ENCODE assay signal across 8 cellular contexts in the genomic region with DNA sequence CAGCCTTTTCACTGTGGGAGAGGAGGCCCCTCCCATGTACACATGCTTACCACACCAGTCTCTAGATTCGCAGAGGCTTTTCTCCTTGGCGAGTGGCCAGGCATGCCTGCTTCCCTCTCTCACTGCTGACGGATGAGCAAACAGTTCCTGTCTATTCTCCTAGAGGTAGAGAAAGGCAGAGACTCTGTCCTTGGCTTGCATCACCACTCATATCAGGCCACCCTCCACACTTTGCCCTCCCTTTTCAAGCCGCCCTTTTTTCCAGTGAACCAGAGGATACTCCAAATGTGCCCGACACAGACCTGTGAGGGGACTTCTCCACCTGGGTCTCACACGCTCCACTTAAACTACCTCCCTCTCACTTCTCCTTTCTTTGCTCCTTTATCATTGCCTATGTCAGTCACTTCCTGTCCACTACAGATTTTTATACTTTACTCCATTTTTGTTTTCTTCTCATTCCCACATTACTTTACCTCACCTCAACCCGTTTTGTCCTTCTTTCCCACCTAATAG.
DNase-seq lines count a peak whose midpoint lies in the region; ATAC-seq and TF ChIP-seq lines count a peak whose summit lies in the region.

No MANE protein-coding gene starts in this region.

- no peaks in the 10 kb centered on the region for H3K9me3 ChIP-seq in PC-3 (ENCODE audit: low read length)

- H3K79me2 ChIP-seq in PC-3 (ENCODE audit: low read length) = no peaks in the 10 kb centered on the region

- no peak overlapping the region for H3K9ac ChIP-seq in PC-3 (ENCODE audit: low read length)

- H3K27ac ChIP-seq in HL-60 (replicated peaks) = no peak overlapping the region
- no peak overlapping the region for H3K27ac ChIP-seq in PC-3 (ENCODE audit: low read length)

- BruUV-seq in PC-3 (replicated peaks; lab: Mats Ljungman, UMichigan) = no TSS peak

- no peak overlapping the region for H2AFZ ChIP-seq in PC-3 (ENCODE audit: low read length)

- H3K4me1 ChIP-seq in PC-3 (ENCODE audit: insufficient read depth, low read length) = 0 out of 2 replicates have a peak, but pooled peaks cover 6% of the 10 kb centered on the region

- POLR2A ChIA-PET in PC-3 (lab: Charles Lee; ENCODE audit: unreplicated experiment) = no interaction called here

- CTCF ChIA-PET in PC-3 (lab: Charles Lee) = no interaction called here

- H3K36me3 ChIP-seq in PC-3 (ENCODE audit: low read depth, low read length) = no peaks in the 10 kb centered on the region

- H3K27me3 ChIP-seq in HL-60 (ENCODE audit: insufficient read depth, poor library complexity, severe bottlenecking) = peaks cover 8% of the 10 kb centered on the region
- no peaks in the 10 kb centered on the region for H3K27me3 ChIP-seq in PC-3 (ENCODE audit: low read length)

- intact Hi-C loops in PC-3 (cut with micrococcal nuclease) = loop anchor here (10.0 kb wide), 2 partner anchors 153 to 567 kb away; a partner anchor contains a TSS

- H3K4me2 ChIP-seq in PC-3 (ENCODE audit: low read length) = no peak overlapping the region

- peak; percentile 96 for DNase-seq in COLO668 (lab: John Stamatoyannopoulos, UW; ENCODE audit: unreplicated experiment)
- DNase-seq in GM20000 (ENCODE audit: low spot score) = peak; percentile 46
- peak; percentile 35 to 85 for DNase-seq in HL-60 (ENCODE audit: low read depth in 1 of 2, low spot score in 1 of 2)
- DNase-seq in PC-3 = peak; percentile 16
- peak; percentile 83 for DNase-seq in fibroblast of gingiva (ENCODE audit: low read depth)
- peak in 29 of 56 donors; percentile 1 to 73 (median 24) for DNase-seq in nucleus accumbens (lab: John Stamatoyannopoulos, UW)
- no peak for DNase-seq in stimulated activated CD4-positive, alpha-beta T cell treated with anti-CD3 and anti-CD28 coated beads, Interleukin-4, amount 100 ng/mL, for 4 hours

- H3K9me2 ChIP-seq in PC-3 (replicated peaks; ENCODE audit: low read length) = no peaks in the 10 kb centered on the region

- ATAC-seq in PC-3 (no peak), HG03097 (IDR thresholded peaks at IDR 0.05; ENCODE audit: low FRiP score, unreplicated experiment) (no peak)

- H3F3A ChIP-seq in PC-3 (ENCODE audit: low read length, unreplicated experiment) = no peaks in the 10 kb centered on the region

- TF ChIP-seq CTCF in GM20000 (IDR thresholded peaks at IDR 0.05; ENCODE audit: extremely low read depth, missing control alignments) (no peak), HL-60 (IDR thresholded peaks at IDR 0.05; ENCODE audit: insufficient read depth, low read length) (no peak), PC-3 (conservative IDR thresholded peaks at IDR 0.05; ENCODE audit: low read depth, low read length) (no peak)

- no peaks in the 10 kb centered on the region for H4K20me1 ChIP-seq in PC-3 (ENCODE audit: low read length)

- H3K4me3 ChIP-seq in HL-60 (replicated peaks; ENCODE audit: insufficient read depth, low read length) = no peak overlapping the region
- no peak overlapping the region for H3K4me3 ChIP-seq in PC-3 (ENCODE audit: low read length)

Comparison
In these comparisons a context has a peak if more than half of its experiments do, and no peak if none do; other contexts are left out.
1. DNase-seq: peak in COLO668 (single experiment), GM20000 (single experiment), HL-60 (2 of 2), PC-3 (single experiment), fibroblast of gingiva (single experiment) and nucleus accumbens (29 of 56); none in stimulated activated CD4-positive, alpha-beta T cell treated with anti-CD3 and anti-CD28 coated beads, Interleukin-4, amount 100 ng/mL, for 4 hours (0 of 2).